8 cellular contexts compared by ENCODE assay signal in genomic region chr22:35381424-35381772, GRCh38. TPM values are rescaled to one million over a fixed set of nuclear protein-coding genes. Genes with fewer than 3 reads are reported as not detected.
DNase-seq lines count a peak whose midpoint lies in the region; ATAC-seq and TF ChIP-seq lines count a peak whose summit lies in the region.

No MANE protein-coding gene starts in this region.

- H3K9ac ChIP-seq in HCT116 (ENCODE audit: low read length), result peak overlapping the region; percentile 78

- no TSS peak for BruUV-seq in HCT116 (replicated peaks; lab: Mats Ljungman, UMichigan)

- H3K4me3 Mint-ChIP-seq in activated T-helper 2 cell treated with anti-CD3 and anti-CD28 coated beads, Interferon-gamma antibody, Interleukin-2, Interleukin-4, amounts not matched to agents 10 μg/mL and 5 μg/mL and 100 μg/mL, durations not matched to agents 14 hours and 24 hours and 36 hours (ENCODE audit: low read depth), result peak overlapping the region; percentile 57
- peak overlapping the region; percentile 77 to 85 for H3K4me3 Mint-ChIP-seq in stimulated activated naive B cell treated with anti-CD40 and anti-IgM and Interleukin-4, amounts not matched to agents 10 μg/mL and 1 μg/mL and 100 μg/mL, for 72 hours

- TF ChIP-seq RAD21 in HCT116 (IDR thresholded peaks at IDR 0.05; ENCODE audit: low read depth), result no peak

- H3K36me3 Mint-ChIP-seq in activated T-helper 2 cell treated with anti-CD3 and anti-CD28 coated beads, Interferon-gamma antibody, Interleukin-2, Interleukin-4, amounts not matched to agents 10 μg/mL and 5 μg/mL and 100 μg/mL, durations not matched to agents 14 hours and 24 hours and 36 hours (ENCODE audit: low read depth), result no peaks in the 10 kb centered on the region
- H3K36me3 Mint-ChIP-seq in stimulated activated naive B cell treated with anti-CD40 and anti-IgM and Interleukin-4, amounts not matched to agents 10 μg/mL and 1 μg/mL and 100 μg/mL, for 72 hours, result peaks cover 14 to 17% of the 10 kb centered on the region in 2 donors

- peak overlapping the region; percentile 75 for H2AFZ ChIP-seq in HCT116 (ENCODE audit: low read depth, low read length, poor library complexity, severe bottlenecking)

- H3K4me3 ChIP-seq in HCT116 (replicated peaks in 1 of 2; ENCODE audit: low read depth in 1 of 2, low read length in 2 of 2), result peak overlapping the region; percentile 70 to 83
- H3K4me3 ChIP-seq in iPS-18c (ENCODE audit: insufficient read depth, low read depth, low read length), result peak overlapping the region; percentile 63

- H3K27me3 ChIP-seq in HCT116 (ENCODE audit: insufficient read depth, low read length), result no peaks in the 10 kb centered on the region

- ATAC-seq in HCT116, result peak; percentile 9
- no peak for ATAC-seq in stimulated activated naive B cell treated with anti-CD40 and anti-IgM and Interleukin-4, amounts not matched to agents 10 μg/mL and 1 μg/mL and 100 μg/mL, for 72 hours (replicated peaks)

- POLR2A ChIA-PET in HCT116 (lab: Charles Lee), result interaction anchor here (0.7 to 2.0 kb wide), 2 partner anchors 10 to 336 kb away, joined by 3 to 17 read pairs; no protein-coding TSS in a partner anchor

- CTCF ChIA-PET in HCT116 (lab: Charles Lee), result no interaction called here

- H3K9me2 ChIP-seq in HCT116 (ENCODE audit: insufficient read depth), result no peaks in the 10 kb centered on the region

- H4K20me1 ChIP-seq in HCT116 (ENCODE audit: insufficient read depth), result no peaks in the 10 kb centered on the region

- H3K9me3 Mint-ChIP-seq in activated T-helper 2 cell treated with anti-CD3 and anti-CD28 coated beads, Interferon-gamma antibody, Interleukin-2, Interleukin-4, amounts not matched to agents 10 μg/mL and 5 μg/mL and 100 μg/mL, durations not matched to agents 14 hours and 24 hours and 36 hours, result no peaks in the 10 kb centered on the region
- H3K9me3 Mint-ChIP-seq in stimulated activated naive B cell treated with anti-CD40 and anti-IgM and Interleukin-4, amounts not matched to agents 10 μg/mL and 1 μg/mL and 100 μg/mL, for 72 hours, result no peaks in the 10 kb centered on the region

- H3K9me3 ChIP-seq in HCT116 (ENCODE audit: control insufficient read depth in 1 of 2, insufficient read depth in 1 of 2, low read depth in 1 of 2, low read length in 2 of 2), result no peaks in the 10 kb centered on the region
- no peaks in the 10 kb centered on the region for H3K9me3 ChIP-seq in iPS-18c (ENCODE audit: control insufficient read depth, insufficient read depth, low read length)

- H3K79me2 ChIP-seq in HCT116 (ENCODE audit: insufficient read depth, low read length), result peaks cover 10% of the 10 kb centered on the region

- peaks cover 0 to 4% of the 10 kb centered on the region in 2 experiments; a peak in 2 of 4 replicates for H3K36me3 ChIP-seq in HCT116 (ENCODE audit: control insufficient read depth in 1 of 2, insufficient read depth in 2 of 2, low read length in 2 of 2)

- H3K4me2 ChIP-seq in HCT116 (ENCODE audit: low read length), result peak overlapping the region; percentile 98

- RAD21 ChIA-PET in HCT116 (lab: Charles Lee; ENCODE audit: low non-redundant PET in 1 of 2, low total read pairs in 2 of 2, uncharacterized antibody in 2 of 2, unreplicated experiment in 2 of 2), result interaction anchor here in 1 of 2 experiments (1.9 kb wide), 1 partner anchor 9 kb away, joined by 4 read pairs; no protein-coding TSS in a partner anchor

- intact Hi-C loops in HCT116 (cut with micrococcal nuclease), result no loop called here
- intact Hi-C loops in activated T-helper 2 cell treated with anti-CD3 and anti-CD28 coated beads, Interferon-gamma antibody, Interleukin-2, Interleukin-4, amounts not matched to agents 10 μg/mL and 5 μg/mL and 100 μg/mL, durations not matched to agents 14 hours and 24 hours and 36 hours (cut with micrococcal nuclease), result loop anchor here (2.0 kb wide), 1 partner anchor 31 kb away; no protein-coding TSS in a partner anchor

- peaks cover 23 to 50% of the 10 kb centered on the region in 2 experiments for H3K4me1 ChIP-seq in HCT116 (ENCODE audit: control insufficient read depth in 1 of 2, insufficient read depth in 2 of 2, low read length in 2 of 2)

- peak overlapping the region; percentile 62 for H3K27ac ChIP-seq in HCT116 (ENCODE audit: low read depth, low read length)

- no peak for TF ChIP-seq POLR2A in HCT116 (IDR thresholded peaks at IDR 0.05; ENCODE audit: borderline replicate concordance, extremely low read depth, insufficient read depth, insufficient read length)

- H3K4me1 Mint-ChIP-seq in activated T-helper 2 cell treated with anti-CD3 and anti-CD28 coated beads, Interferon-gamma antibody, Interleukin-2, Interleukin-4, amounts not matched to agents 10 μg/mL and 5 μg/mL and 100 μg/mL, durations not matched to agents 14 hours and 24 hours and 36 hours (ENCODE audit: low read depth), result peaks cover 17% of the 10 kb centered on the region
- peaks cover 29 to 62% of the 10 kb centered on the region in 2 donors for H3K4me1 Mint-ChIP-seq in stimulated activated naive B cell treated with anti-CD40 and anti-IgM and Interleukin-4, amounts not matched to agents 10 μg/mL and 1 μg/mL and 100 μg/mL, for 72 hours

- no peak for DNase-seq in HCT116 (ENCODE audit: low read depth, low spot score)
- DNase-seq in activated T-helper 2 cell treated with anti-CD3 and anti-CD28 coated beads, Interferon-gamma antibody, Interleukin-2, Interleukin-4, amounts not matched to agents 10 μg/mL and 5 μg/mL and 100 μg/mL, durations not matched to agents 14 hours and 24 hours and 36 hours (ENCODE audit: low spot score), result no peak
- no peak for DNase-seq in stimulated activated naive B cell treated with anti-CD40 and anti-IgM and Interleukin-4, amounts not matched to agents 10 μg/mL and 1 μg/mL and 100 μg/mL, for 72 hours
- DNase-seq in NK-92 treated with Interleukin-12 subunit alpha and Interleukin-12 subunit beta, amount 100 ng/mL, for 24 hours (lab: John Stamatoyannopoulos, UW), result no peak
- DNase-seq in NCI-H2171 treated with DMSO at 0.1 percent for 48 hours (lab: John Stamatoyannopoulos, UW), result no peak
- no peak for DNase-seq in stimulated activated CD4-positive, alpha-beta T cell treated with anti-CD3 and anti-CD28 coated beads, Interleukin-12 subunit alpha, Interleukin-12 subunit beta, amount 100 ng/mL, for 4 hours
- DNase-seq in NCI-H2029 treated with DMSO at 0.1 percent for 48 hours (lab: John Stamatoyannopoulos, UW), result no peak

- H3K27ac Mint-ChIP-seq in activated T-helper 2 cell treated with anti-CD3 and anti-CD28 coated beads, Interferon-gamma antibody, Interleukin-2, Interleukin-4, amounts not matched to agents 10 μg/mL and 5 μg/mL and 100 μg/mL, durations not matched to agents 14 hours and 24 hours and 36 hours, result no peak overlapping the region
- peak overlapping the region; percentile 82 for H3K27ac Mint-ChIP-seq in stimulated activated naive B cell treated with anti-CD40 and anti-IgM and Interleukin-4, amounts not matched to agents 10 μg/mL and 1 μg/mL and 100 μg/mL, for 72 hours

- peaks cover 18% of the 10 kb centered on the region for H3K27me3 Mint-ChIP-seq in activated T-helper 2 cell treated with anti-CD3 and anti-CD28 coated beads, Interferon-gamma antibody, Interleukin-2, Interleukin-4, amounts not matched to agents 10 μg/mL and 5 μg/mL and 100 μg/mL, durations not matched to agents 14 hours and 24 hours and 36 hours (ENCODE audit: low read depth)
- peaks cover 7 to 13% of the 10 kb centered on the region in 2 donors for H3K27me3 Mint-ChIP-seq in stimulated activated naive B cell treated with anti-CD40 and anti-IgM and Interleukin-4, amounts not matched to agents 10 μg/mL and 1 μg/mL and 100 μg/mL, for 72 hours

- no peak for TF ChIP-seq CTCF in HCT116 (IDR thresholded peaks at IDR 0.05 in 2 of 3, conservative IDR thresholded peaks at IDR 0.05 in 1 of 3; ENCODE audit: borderline replicate concordance in 1 of 3, insufficient read depth in 1 of 3, low read depth in 2 of 3, low read length in 2 of 3)

TF ChIP-seq in HCT116, 20 proteins besides CTCF, POLR2A, EP300 and RAD21 (continues in another document):
- TF ChIP-seq, protein P1, sequence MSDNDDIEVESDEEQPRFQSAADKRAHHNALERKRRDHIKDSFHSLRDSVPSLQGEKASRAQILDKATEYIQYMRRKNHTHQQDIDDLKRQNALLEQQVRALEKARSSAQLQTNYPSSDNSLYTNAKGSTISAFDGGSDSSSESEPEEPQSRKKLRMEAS (IDR thresholded peaks at IDR 0.05), result no peak
- TF ChIP-seq ZBTB33 (IDR thresholded peaks at IDR 0.05; ENCODE audit: extremely low read depth, insufficient replicate concordance, low read length), result no peak

RNA-seq across cellular contexts. Expression of gene HMOX1, which starts 0.5 kb away (rescaled TPM):
- 26.4 TPM for total RNA-seq in HCT116 (2021; ENCODE audit: unreplicated experiment)
- 17.6 and 20.2 TPM in 2 replicates for polyA plus RNA-seq in HCT116 (2012)
- total RNA-seq in activated T-helper 2 cell treated with anti-CD3 and anti-CD28 coated beads, Interferon-gamma antibody, Interleukin-2, Interleukin-4, amounts not matched to agents 10 μg/mL and 5 μg/mL and 100 μg/mL, durations not matched to agents 14 hours and 24 hours and 36 hours, result 1.0 and 1.3 TPM in 2 replicates

RNA-seq across cellular contexts. Expression of gene MCM5, which starts 18.5 kb away (rescaled TPM):
- total RNA-seq in HCT116 (2021; ENCODE audit: unreplicated experiment), result 194 TPM
- 94.9 and 97.0 TPM in 2 replicates for polyA plus RNA-seq in HCT116 (2012)
- 270 and 286 TPM in 2 replicates for total RNA-seq in activated T-helper 2 cell treated with anti-CD3 and anti-CD28 coated beads, Interferon-gamma antibody, Interleukin-2, Interleukin-4, amounts not matched to agents 10 μg/mL and 5 μg/mL and 100 μg/mL, durations not matched to agents 14 hours and 24 hours and 36 hours

Comparison
In these comparisons a context has a peak if more than half of its experiments do, and no peak if none do; other contexts are left out.
1. RNA of gene HMOX1, which starts 0.5 kb away (total RNA-seq): 26.4 TPM in HCT116 (single experiment); 1.0 to 1.3 TPM in activated T-helper 2 cell treated with anti-CD3 and anti-CD28 coated beads, Interferon-gamma antibody, Interleukin-2, Interleukin-4, amounts not matched to agents 10 μg/mL and 5 μg/mL and 100 μg/mL, durations not matched to agents 14 hours and 24 hours and 36 hours; every median in the first group is over 10 times any median in the second.